ENCODE assay signal across 8 cellular contexts in genomic region chr19:10420444-10421239, GRCh38. TPM values are rescaled to one million over a fixed set of nuclear protein-coding genes. Genes with fewer than 3 reads are reported as not detected.
DNase-seq lines count a peak whose midpoint lies in the region; ATAC-seq and TF ChIP-seq lines count a peak whose summit lies in the region.

PDE4A (plus strand) TSS chr19:10420538; CDS start chr19:10420765, 227 bp downstream.

- H3K4me3 Mint-ChIP-seq in activated CD4-positive, alpha-beta memory T cell treated with anti-CD3 and anti-CD28 coated beads, Interleukin-2, amount 10 ng/mL, durations not matched to agents 7 days and 5 days, result peak within 1 kb of the TSS; percentile 82

- H3K4me2 ChIP-seq in parathyroid adenoma (ENCODE audit: low read length), result peak within 1 kb of the TSS; percentile 15

- H3K9ac ChIP-seq in parathyroid adenoma, result no peak within 1 kb of the TSS

- H3K9me3 Mint-ChIP-seq in activated CD4-positive, alpha-beta memory T cell treated with anti-CD3 and anti-CD28 coated beads, Interleukin-2, amount 10 ng/mL, durations not matched to agents 7 days and 5 days, result no peaks in the 10 kb centered on the region

- peaks cover 34% of the 10 kb centered on the region for H3K36me3 Mint-ChIP-seq in activated CD4-positive, alpha-beta memory T cell treated with anti-CD3 and anti-CD28 coated beads, Interleukin-2, amount 10 ng/mL, durations not matched to agents 7 days and 5 days (ENCODE audit: low read depth)

- peak within 1 kb of the TSS; percentile 84 for H3K27ac Mint-ChIP-seq in activated CD4-positive, alpha-beta memory T cell treated with anti-CD3 and anti-CD28 coated beads, Interleukin-2, amount 10 ng/mL, durations not matched to agents 7 days and 5 days

- H2AFZ ChIP-seq in parathyroid adenoma, result no peak within 1 kb of the TSS

- H3K36me3 ChIP-seq in parathyroid adenoma (ENCODE audit: control insufficient read depth, insufficient read depth, low read length), result no peaks in the 10 kb centered on the region

- POLR2A ChIA-PET in activated CD4-positive, alpha-beta memory T cell treated with anti-CD3 and anti-CD28 coated beads, Interleukin-2, amount 10 ng/mL, durations not matched to agents 7 days and 5 days (lab: Charles Lee), result interaction anchor here (0.6 to 27.4 kb wide), 6 partner anchors 4 to 246 kb away, joined by 3 to 780 read pairs (median 4); partner anchors contain the start of genes CDC37, ICAM1 and PDE4A

- DNase-seq in EL (peak; percentile 50), LNCaP clone FGC (ENCODE audit: low read depth) (no peak), erythroblast (lab: John Stamatoyannopoulos, UW) (peak; percentile 74 to 81), NCI-H2107 (lab: John Stamatoyannopoulos, UW) (no peak)
- peak; percentile 84 for DNase-seq in activated CD4-positive, alpha-beta memory T cell treated with anti-CD3 and anti-CD28 coated beads, Interleukin-2, amount 10 ng/mL, durations not matched to agents 7 days and 5 days

- TF ChIP-seq CTCF in LNCaP clone FGC (IDR thresholded peaks at IDR 0.05; ENCODE audit: control insufficient read depth, extremely low read depth, insufficient read depth), result peak; percentile 40
- peak; percentile 15 for TF ChIP-seq CTCF in parathyroid adenoma (IDR thresholded peaks at IDR 0.05)

- H3K4me3 ChIP-seq in LNCaP clone FGC (ENCODE audit: low read depth, low read length) (peak within 1 kb of the TSS; percentile 36), parathyroid adenoma (ENCODE audit: low read depth, low read length) (no peak within 1 kb of the TSS)

- peaks cover 27% of the 10 kb centered on the region for H3K27me3 Mint-ChIP-seq in activated CD4-positive, alpha-beta memory T cell treated with anti-CD3 and anti-CD28 coated beads, Interleukin-2, amount 10 ng/mL, durations not matched to agents 7 days and 5 days

- H3K4me1 Mint-ChIP-seq in activated CD4-positive, alpha-beta memory T cell treated with anti-CD3 and anti-CD28 coated beads, Interleukin-2, amount 10 ng/mL, durations not matched to agents 7 days and 5 days, result peaks cover 86% of the 10 kb centered on the region

- no peaks in the 10 kb centered on the region for H3K9me3 ChIP-seq in parathyroid adenoma (ENCODE audit: control insufficient read depth, low read length)

- peaks cover 21% of the 10 kb centered on the region for H3K4me1 ChIP-seq in parathyroid adenoma

- ATAC-seq in GM19035 (IDR thresholded peaks at IDR 0.05; ENCODE audit: unreplicated experiment), result no peak
- no peak for ATAC-seq in HG02623 (IDR thresholded peaks at IDR 0.05; ENCODE audit: unreplicated experiment)

- no peak for TF ChIP-seq POLR2A in erythroblast (IDR thresholded peaks at IDR 0.05; ENCODE audit: low read length)

- H3K27me3 ChIP-seq in parathyroid adenoma (ENCODE audit: control insufficient read depth, insufficient read depth, low read length), result no peaks in the 10 kb centered on the region

- H3K79me2 ChIP-seq in parathyroid adenoma, result no peaks in the 10 kb centered on the region

- CTCF ChIA-PET in activated CD4-positive, alpha-beta memory T cell treated with anti-CD3 and anti-CD28 coated beads, Interleukin-2, amount 10 ng/mL, durations not matched to agents 7 days and 5 days (lab: Charles Lee), result interaction anchor here (1.5 to 22.3 kb wide), 5 partner anchors 10 to 151 kb away, joined by 3 to 707 read pairs (median 9); partner anchors contain the start of genes CDC37 and ICAM1

- no peak within 1 kb of the TSS for H3K27ac ChIP-seq in parathyroid adenoma

RNA-seq across cellular contexts. Expression of gene PDE4A, which starts in this region (rescaled TPM):
- total RNA-seq in activated CD4-positive, alpha-beta memory T cell treated with anti-CD3 and anti-CD28 coated beads, Interleukin-2, amount 10 ng/mL, durations not matched to agents 7 days and 5 days, result 10 to 100 TPM; 56.2 to 58.1 TPM

Comparison
In these comparisons a context has a peak if more than half of its experiments do, and no peak if none do; other contexts are left out.
1. DNase-seq: peak in EL (single experiment), activated CD4-positive, alpha-beta memory T cell treated with anti-CD3 and anti-CD28 coated beads, Interleukin-2, amount 10 ng/mL, durations not matched to agents 7 days and 5 days (single experiment) and erythroblast (2 of 2); none in LNCaP clone FGC (single experiment) and NCI-H2107 (single experiment).